1 cellular context compared by ENCODE assay signal in genomic region chr6:20432692-20433091, GRCh38.
TF ChIP-seq lines count a peak whose summit lies in the region.

No MANE protein-coding gene starts in this region.

TF ChIP-seq in H1, 55 proteins besides CTCF, POLR2A, EP300 and RAD21:
- TF ChIP-seq SP2 (IDR thresholded peaks at IDR 0.05; ENCODE audit: low read length) (no peak), MAX (IDR thresholded peaks at IDR 0.05) (no peak), NRF1 (IDR thresholded peaks at IDR 0.05; ENCODE audit: low read depth, low read length) (no peak), GABPA (IDR thresholded peaks at IDR 0.05; ENCODE audit: borderline replicate concordance, insufficient read depth, low read length) (no peak), KDM1A (IDR thresholded peaks at IDR 0.05; ENCODE audit: borderline replicate concordance, low read length) (0 out of 2 replicates have a peak, but pooled peaks have one; percentile 13), CHD1 (IDR thresholded peaks at IDR 0.05; ENCODE audit: low read depth, low read length) (no peak), BCL11A (IDR thresholded peaks at IDR 0.05; ENCODE audit: low read depth in 2 of 2, low read length in 2 of 2) (no peak)
